ENCODE assay signal across 1 cellular context in the genomic region with DNA sequence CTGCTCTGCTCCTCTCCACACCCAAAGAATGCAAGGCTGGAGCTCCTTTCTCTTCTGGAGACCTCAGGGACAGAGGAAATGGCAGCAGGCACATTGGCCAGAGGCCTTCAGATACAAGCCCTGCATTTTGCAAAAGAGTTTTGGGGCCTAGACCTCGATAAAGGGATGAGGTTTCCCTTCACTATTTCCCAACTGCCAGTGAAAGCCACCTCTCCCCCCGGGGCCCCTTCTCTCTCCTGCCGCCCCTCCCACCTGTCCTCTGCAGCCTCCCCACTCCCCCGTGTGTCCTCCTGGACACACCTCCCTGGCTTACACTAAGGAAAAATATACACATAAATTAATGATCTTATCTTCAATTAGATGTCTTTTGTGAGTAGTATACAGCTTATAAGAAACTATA.
TF ChIP-seq lines count a peak whose summit lies in the region.

No MANE protein-coding gene starts in this region.

TF ChIP-seq in GM23338, 12 proteins besides CTCF, POLR2A, EP300 and RAD21:
- TF ChIP-seq ZNF331 (CRISPR knock-in tag; IDR thresholded peaks at IDR 0.05; ENCODE audit: low read depth), result no peak
